In the genomic region with DNA sequence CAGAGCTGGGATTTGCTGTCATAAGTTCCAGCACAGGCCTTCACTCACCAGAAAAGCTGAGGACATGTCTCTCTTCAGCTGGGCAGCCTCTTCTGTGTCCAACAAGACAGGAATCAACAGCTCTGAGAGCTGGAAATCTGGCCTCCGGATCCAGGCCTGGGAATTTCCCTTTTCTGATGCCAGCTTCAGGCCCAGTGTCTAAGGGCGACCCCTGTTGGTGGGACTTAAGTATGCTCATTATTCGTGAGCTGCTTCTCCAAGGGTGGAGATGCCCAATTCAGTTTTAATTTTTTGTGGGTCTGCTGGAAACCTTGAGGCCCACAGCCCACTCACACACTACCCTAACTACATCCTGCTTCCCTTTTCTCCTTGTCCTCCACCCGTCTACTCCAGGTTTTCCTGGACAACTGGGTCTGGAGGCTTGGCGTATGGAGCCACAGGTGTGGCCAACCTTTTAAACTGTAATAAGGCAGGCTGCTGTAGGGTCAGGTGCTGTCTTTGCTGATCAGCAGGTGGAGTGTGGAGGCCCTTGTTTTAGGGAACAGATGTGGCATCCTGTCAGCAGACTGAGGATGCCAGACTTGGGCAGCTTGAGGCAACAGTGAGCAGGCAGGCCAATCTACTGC, we compare ENCODE assay signal across 8 cellular contexts. TPM values are rescaled to one million over a fixed set of nuclear protein-coding genes. Genes with fewer than 3 reads are reported as not detected.
DNase-seq lines count a peak whose midpoint lies in the region; ATAC-seq, FAIRE-seq and TF ChIP-seq lines count a peak whose summit lies in the region.

No MANE protein-coding gene starts in this region.

- no peak for ATAC-seq in HG03045 (IDR thresholded peaks at IDR 0.05; ENCODE audit: unreplicated experiment)

- H3K36me3 ChIP-seq in ACC112 (ENCODE audit: insufficient read depth, low read length) (no peaks in the 10 kb centered on the region), endodermal cell (ENCODE audit: control insufficient read depth, insufficient read depth, low read length) (no peaks in the 10 kb centered on the region)

- H3K79me2 ChIP-seq in ACC112 (ENCODE audit: control insufficient read depth, insufficient read depth, low read length, unreplicated experiment) = no peaks in the 10 kb centered on the region

- H3K27me3 ChIP-seq in ACC112 (ENCODE audit: insufficient read depth, low read length) (peaks cover 23% of the 10 kb centered on the region), endodermal cell (ENCODE audit: control insufficient read depth, insufficient read depth, low read length, poor library complexity, severe bottlenecking) (peaks cover 48% of the 10 kb centered on the region)

- H3K4me3 ChIP-seq in ACC112 (ENCODE audit: low read depth, low read length) (no peak overlapping the region), endodermal cell (ENCODE audit: low read length) (no peak overlapping the region)

- DNase-seq in GM19239 (ENCODE audit: insufficient read length, low spot score) (peak; percentile 72), NCI-H526 (lab: John Stamatoyannopoulos, UW) (peak; percentile 41 to 85), endodermal cell (peak; percentile 88), mesothelial cell of epicardium (ENCODE audit: low spot score in 2 of 2, unreplicated experiment in 2 of 2) (peak; percentile 37 to 74)
- DNase-seq in activated CD8-positive, alpha-beta memory T cell treated with anti-CD3 and anti-CD28 coated beads for 1 hour (ENCODE audit: extremely low read depth in 1 of 2, low read depth in 1 of 2) = peak; percentile 13 to 29
- peak; percentile 17 to 32 for DNase-seq in stimulated activated CD8-positive, alpha-beta memory T cell treated with anti-CD3 and anti-CD28 coated beads, Interleukin-4, amount 100 ng/mL, for 1 hour (ENCODE audit: low read depth in 2 of 2, low spot score in 1 of 2)

- no peaks in the 10 kb centered on the region for H3K36me3 Mint-ChIP-seq in endodermal cell (ENCODE audit: low read depth)
- no peaks in the 10 kb centered on the region for H3K36me3 Mint-ChIP-seq in mesothelial cell of epicardium

- H3K27me3 Mint-ChIP-seq in endodermal cell (ENCODE audit: insufficient read depth) (peaks cover 41% of the 10 kb centered on the region), mesothelial cell of epicardium (ENCODE audit: low read depth) (peaks cover 44% of the 10 kb centered on the region)

- H3K4me1 ChIP-seq in ACC112 (ENCODE audit: control insufficient read depth, insufficient read depth, low read length, unreplicated experiment) = peaks cover 26% of the 10 kb centered on the region
- H3K4me1 ChIP-seq in endodermal cell (ENCODE audit: control insufficient read depth, insufficient read depth, low read length) = no peaks in the 10 kb centered on the region

- peaks cover 7% of the 10 kb centered on the region for H3K4me1 Mint-ChIP-seq in endodermal cell
- peaks cover 19% of the 10 kb centered on the region for H3K4me1 Mint-ChIP-seq in mesothelial cell of epicardium

- peak; percentile 8 for FAIRE-seq in GM19239 (lab: Jason Lieb, UNC)

- no peaks in the 10 kb centered on the region for H3K9me3 ChIP-seq in endodermal cell (ENCODE audit: control insufficient read depth, low read length)

- 22 to 100% methylated on average over 1 to 5 of the region's 5 CpGs for whole genome bisulfite sequencing in endodermal cell (ENCODE audit: insufficient coverage in 1 of 2, insufficient read length in 1 of 2), 2 experiments

- H3K4me3 Mint-ChIP-seq in endodermal cell = no peak overlapping the region
- no peak overlapping the region for H3K4me3 Mint-ChIP-seq in mesothelial cell of epicardium

- TF ChIP-seq CTCF in endodermal cell (conservative IDR thresholded peaks at IDR 0.05) = peak; percentile 92
- peak; percentile 80 for TF ChIP-seq CTCF in mesothelial cell of epicardium (IDR thresholded peaks at IDR 0.05; ENCODE audit: unreplicated experiment)

- H3K27ac Mint-ChIP-seq in endodermal cell (no peak overlapping the region), mesothelial cell of epicardium (no peak overlapping the region)

- H3K9me3 Mint-ChIP-seq in endodermal cell (no peaks in the 10 kb centered on the region), mesothelial cell of epicardium (no peaks in the 10 kb centered on the region)

- peak overlapping the region; percentile 71 for H3K27ac ChIP-seq in ACC112 (ENCODE audit: low read depth, low read length)
- no peak overlapping the region for H3K27ac ChIP-seq in endodermal cell (ENCODE audit: low read depth, low read length)

- H3K9ac ChIP-seq in endodermal cell (ENCODE audit: extremely low read depth, low read length, poor library complexity, severe bottlenecking) = no peak overlapping the region

- peak overlapping the region; percentile 69 for H2AFZ ChIP-seq in ACC112 (ENCODE audit: low read length, unreplicated experiment)

RNA-seq across cellular contexts. Expression of a gene that starts 2.6 kb away (rescaled TPM):
- total RNA-seq in endodermal cell = 1 to 10 TPM in 1 of 2 donors, not detected in 1; 2.2 TPM
- polyA plus RNA-seq in endodermal cell (2013, experiment 1 of 2) = 0.11 TPM
- polyA plus RNA-seq in endodermal cell (2013, experiment 2 of 2) = 0.08 TPM
- 0.70 to 1.2 TPM (median 0.83 TPM) in 3 replicates for total RNA-seq in mesothelial cell of epicardium

Comparison
In these comparisons a context has a peak if more than half of its experiments do, and no peak if none do; other contexts are left out.
1. DNase-seq: peak in every context shown above with its lines; median percentile 88 in endodermal cell; 72 in GM19239; 63 in NCI-H526; 56 in mesothelial cell of epicardium; 24 in stimulated activated CD8-positive, alpha-beta memory T cell treated with anti-CD3 and anti-CD28 coated beads, Interleukin-4, amount 100 ng/mL, for 1 hour; 21 in activated CD8-positive, alpha-beta memory T cell treated with anti-CD3 and anti-CD28 coated beads for 1 hour.